ENCODE assay signal across 21 cellular contexts in the genomic region with DNA sequence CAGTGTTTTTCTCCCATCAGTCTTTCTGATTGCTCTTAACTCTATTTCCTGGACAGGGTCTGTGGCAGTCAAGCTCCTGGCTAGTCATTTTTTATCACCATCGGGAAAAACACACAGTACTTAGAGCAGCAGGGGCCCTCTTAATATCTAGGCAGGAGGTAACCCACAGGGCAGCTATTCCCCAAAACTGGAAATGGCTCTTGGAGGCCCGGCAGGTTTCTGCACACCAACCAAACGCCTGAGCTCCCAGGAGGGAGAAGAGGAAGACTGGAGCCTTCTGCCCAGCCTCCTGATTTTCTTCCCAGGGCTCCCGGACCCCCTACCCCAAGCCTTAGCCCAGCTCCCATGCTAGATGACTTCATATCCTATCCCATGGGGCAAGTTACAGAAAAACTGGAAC. TPM values are rescaled to one million over a fixed set of nuclear protein-coding genes. Genes with fewer than 3 reads are reported as not detected.
"Had no signal": no experiment of that assay in that cellular context is flagged by ENCODE, and none has a peak within 500 bp of the region (broad histone marks: within the 10 kb centered on the region; RNA-seq: fewer than 3 reads in every experiment).

No MANE protein-coding gene starts in this region.

- H3K9ac ChIP-seq: neural progenitor cell had no signal

- H3K4me1 Mint-ChIP-seq: naive thymus-derived CD8-positive, alpha-beta T cell had no signal

- H3K27ac Mint-ChIP-seq: neural progenitor cell, progenitor cell of endocrine pancreas had no signal

- H3K9me3 ChIP-seq: gastrocnemius medialis, mucosa of descending colon, pancreas, tibial artery had no signal

- H3K4me1 ChIP-seq: gastrocnemius medialis, heart right ventricle, neural progenitor cell, pancreas, tibial artery, upper lobe of left lung had no signal

- H3K27me3 ChIP-seq: dorsolateral prefrontal cortex, upper lobe of left lung had no signal

- H3K27ac ChIP-seq: dorsolateral prefrontal cortex, gastrocnemius medialis, heart right ventricle, neural progenitor cell, pancreas, tibial artery, upper lobe of left lung had no signal

- H3K4me3 Mint-ChIP-seq: naive thymus-derived CD8-positive, alpha-beta T cell; neural progenitor cell had no signal

- DNase-seq: cortex of kidney; dorsolateral prefrontal cortex; effector CD8-positive, alpha-beta T cell; gastrocnemius medialis; heart right ventricle; naive thymus-derived CD8-positive, alpha-beta T cell; nucleus accumbens; right cardiac atrium; stimulated activated CD4-positive, alpha-beta T cell treated with anti-CD3 and anti-CD28 coated beads, Interleukin-2, amount 100 ng/mL, for 48 hours; stimulated activated naive CD4-positive, alpha-beta T cell treated with Interleukin-2 at 50 U/mL for 16 hours; tibial artery; upper lobe of left lung had no signal

- H3K4me3 ChIP-seq: dorsolateral prefrontal cortex, gastrocnemius medialis, heart right ventricle, mucosa of descending colon, neural progenitor cell, pancreas, smooth muscle cell, tibial artery, upper lobe of left lung had no signal

- H3K36me3 Mint-ChIP-seq: neural progenitor cell had no signal

- H3K36me3 ChIP-seq: gastrocnemius medialis, heart right ventricle, neural progenitor cell, pancreas, tibial artery, upper lobe of left lung had no signal

RNA-seq across cellular contexts. Expression of gene VSTM2B, which starts 49.3 kb away (rescaled TPM):
- total RNA-seq: esophagus mucosa; fibroblast of villous mesenchyme; gastrocnemius medialis; heart right ventricle; left lobe of liver; lower leg skin; naive thymus-derived CD8-positive, alpha-beta T cell; pancreas; progenitor cell of endocrine pancreas; right cardiac atrium; smooth muscle cell; upper lobe of left lung had no signal
- polyA plus RNA-seq: heart right ventricle, right cardiac atrium, smooth muscle cell had no signal
